In the genomic region with DNA sequence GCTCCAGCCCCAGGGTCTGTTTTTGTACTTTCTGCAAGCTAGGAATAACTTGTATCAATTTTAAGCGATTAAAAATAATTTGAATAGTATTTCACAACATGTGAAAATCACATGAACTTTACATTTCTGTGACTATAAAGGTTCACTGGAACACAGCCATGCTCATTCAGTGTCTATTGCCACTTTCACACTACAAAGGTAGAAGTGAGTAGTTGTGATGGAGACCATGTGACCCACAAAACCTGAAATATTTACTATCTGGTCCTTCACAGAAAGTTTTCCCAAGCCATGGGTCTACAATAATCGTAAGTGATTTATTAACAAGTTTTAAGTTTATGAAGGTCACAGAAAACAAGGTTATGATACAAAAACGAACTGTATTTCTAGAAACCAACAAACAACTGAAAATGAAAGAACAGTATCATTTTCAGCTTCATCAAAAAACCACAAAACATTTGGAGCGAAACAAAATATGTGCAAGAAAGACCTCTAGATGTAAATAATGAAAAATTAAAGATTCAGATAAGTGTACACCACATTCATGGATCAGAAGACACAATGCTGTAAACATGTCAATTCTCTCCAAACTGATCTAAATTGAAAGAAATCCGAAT, we compare ENCODE assay signal across 12 cellular contexts.
DNase-seq lines count a peak whose midpoint lies in the region; ATAC-seq and TF ChIP-seq lines count a peak whose summit lies in the region.
"Had no signal": no experiment of that assay in that cellular context is flagged by ENCODE, and none has a peak within 500 bp of the region (broad histone marks: within the 10 kb centered on the region; RNA-seq: fewer than 3 reads in every experiment).

No MANE protein-coding gene starts in this region.

- TF ChIP-seq CTCF in WERI-Rb-1 (IDR thresholded peaks at IDR 0.05; ENCODE audit: low read depth, low read length) (no peak), colonic mucosa (IDR thresholded peaks at IDR 0.05) (no peak)

- H3K27ac ChIP-seq in BLaER1 (peak overlapping the region; percentile 28; the same call in 1 of the 2 replicates), WERI-Rb-1 (no peak overlapping the region), colonic mucosa (no peak overlapping the region)
- H3K27ac ChIP-seq: upper lobe of right lung had no signal

- H4K20me1 ChIP-seq in BLaER1, result no peaks in the 10 kb centered on the region; the same call in 1 of the 2 replicates

- H3K27me3 ChIP-seq in BLaER1, result no peaks in the 10 kb centered on the region
- H3K27me3 ChIP-seq in WERI-Rb-1 (ENCODE audit: insufficient read depth, low read depth, severe bottlenecking), result no peaks in the 10 kb centered on the region
- no peaks in the 10 kb centered on the region for H3K27me3 ChIP-seq in colonic mucosa
- H3K27me3 ChIP-seq: upper lobe of right lung had no signal

- peaks cover 81% of the 10 kb centered on the region for H3K36me3 ChIP-seq in BLaER1
- peaks cover 28% of the 10 kb centered on the region for H3K36me3 ChIP-seq in WERI-Rb-1
- no peaks in the 10 kb centered on the region for H3K36me3 ChIP-seq in colonic mucosa

- intact Hi-C loops in colonic mucosa (cut with DNase I), result no loop called here

- H3K4me1 ChIP-seq in BLaER1 (peaks cover 24% of the 10 kb centered on the region), colonic mucosa (no peaks in the 10 kb centered on the region)
- H3K4me1 ChIP-seq: upper lobe of right lung had no signal

- DNase-seq in CD1c-positive myeloid dendritic cell (ENCODE audit: extremely low spot score), result no peak
- no peak for DNase-seq in occipital lobe (lab: John Stamatoyannopoulos, UW)
- no peak for DNase-seq in WERI-Rb-1
- DNase-seq in colonic mucosa, result no peak
- DNase-seq: activated CD4-positive, alpha-beta T cell treated with anti-CD3 and anti-CD28 coated beads for 1 hour; hypothalamus; NCI-H2029 treated with DMSO at 0.1 percent for 48 hours; upper lobe of right lung had no signal

- H3K9ac ChIP-seq in BLaER1 (no peak overlapping the region), colonic mucosa (ENCODE audit: low read depth in 2 of 2, low read length in 2 of 2) (no peak overlapping the region)

- peak; percentile 56 for ATAC-seq in GM18907 (IDR thresholded peaks at IDR 0.05; ENCODE audit: unreplicated experiment)
- peak; percentile 70 for ATAC-seq in HG02610 (IDR thresholded peaks at IDR 0.05; ENCODE audit: unreplicated experiment)
- ATAC-seq in HG03442 (IDR thresholded peaks at IDR 0.05; ENCODE audit: unreplicated experiment), result peak; percentile 58
- ATAC-seq: upper lobe of right lung had no signal

- H3K4me3 ChIP-seq in BLaER1 (no peak overlapping the region), WERI-Rb-1 (ENCODE audit: low read depth, low read length) (no peak overlapping the region), colonic mucosa (no peak overlapping the region)
- H3K4me3 ChIP-seq: upper lobe of right lung had no signal

- peak overlapping the region; percentile 44 for H3K4me2 ChIP-seq in BLaER1

- H3K9me3 ChIP-seq in BLaER1, result no peaks in the 10 kb centered on the region
- no peaks in the 10 kb centered on the region for H3K9me3 ChIP-seq in WERI-Rb-1 (ENCODE audit: severe bottlenecking)
- H3K9me3 ChIP-seq in colonic mucosa, result no peaks in the 10 kb centered on the region
- H3K9me3 ChIP-seq: upper lobe of right lung had no signal
